Comparison of ENCODE assay signal across 11 cellular contexts in genomic region chr19:45047188-45047797, GRCh38. TPM values are rescaled to one million over a fixed set of nuclear protein-coding genes. Genes with fewer than 3 reads are reported as not detected.
DNase-seq lines count a peak whose midpoint lies in the region; ATAC-seq and TF ChIP-seq lines count a peak whose summit lies in the region.
"Had no signal": no experiment of that assay in that cellular context is flagged by ENCODE, and none has a peak within 500 bp of the region (broad histone marks: within the 10 kb centered on the region; RNA-seq: fewer than 3 reads in every experiment).

No MANE protein-coding gene starts in this region.

- TF ChIP-seq CTCF in GM13977 (IDR thresholded peaks at IDR 0.05; ENCODE audit: extremely low read depth, insufficient read depth, missing control alignments) (peak; percentile 17), mesothelial cell of epicardium (IDR thresholded peaks at IDR 0.05; ENCODE audit: unreplicated experiment) (no peak)

- H3K9me3 ChIP-seq in MG63 = no peaks in the 10 kb centered on the region

- H3K27ac Mint-ChIP-seq in T-cell (peak overlapping the region; percentile 77 to 82), mesothelial cell of epicardium (peak overlapping the region; percentile 75)

- H3K9me3 Mint-ChIP-seq in T-cell (no peaks in the 10 kb centered on the region), mesothelial cell of epicardium (no peaks in the 10 kb centered on the region)
- H3K9me3 Mint-ChIP-seq: brain, neural crest cell had no signal

- H3K36me3 Mint-ChIP-seq in T-cell (peaks cover 17% of the 10 kb centered on the region), mesothelial cell of epicardium (peaks cover 10% of the 10 kb centered on the region)

- H3K4me3 Mint-ChIP-seq in T-cell = peak overlapping the region in 2 of 3 donors; percentile 7 to 21
- H3K4me3 Mint-ChIP-seq in mesothelial cell of epicardium = no peak overlapping the region
- H3K4me3 Mint-ChIP-seq: brain, neural crest cell had no signal

- H3K27me3 Mint-ChIP-seq in T-cell (no peaks in the 10 kb centered on the region), mesothelial cell of epicardium (ENCODE audit: low read depth) (no peaks in the 10 kb centered on the region)
- H3K27me3 Mint-ChIP-seq: brain had no signal

- CTCF ChIA-PET in T-cell (lab: Charles Lee) = no interaction called here

- in situ Hi-C loops in GM13977 (cut with MboI; ENCODE audit: low pct_unique_long_range_greater_than_20kb, low sequenced_read_pairs, unreplicated experiment) = no loop called here

- ATAC-seq in HG03064 (IDR thresholded peaks at IDR 0.05; ENCODE audit: low read depth, unreplicated experiment) (peak; percentile 60), T-cell (replicated peaks in 1 of 4) (peak in 1 of 4 experiments; percentile 61)

- H3K36me3 ChIP-seq in MG63 = peaks cover 71% of the 10 kb centered on the region

- H3K4me1 Mint-ChIP-seq in T-cell (peaks cover 43 to 48% (median 46%) of the 10 kb centered on the region in 3 donors), mesothelial cell of epicardium (no peaks in the 10 kb centered on the region)

- no peak overlapping the region for H3K4me3 ChIP-seq in MG63

- POLR2A ChIA-PET in T-cell (lab: Charles Lee) = interaction anchor here (0.6 to 0.8 kb wide), 2 partner anchors 12 to 326 kb away, joined by 3 read pairs; no protein-coding TSS in a partner anchor

- no peaks in the 10 kb centered on the region for H3K27me3 ChIP-seq in MG63

- DNase-seq in GM13977 (ENCODE audit: low spot score) (peak; percentile 70), T-cell (no peak), mesothelial cell of epicardium (ENCODE audit: low spot score in 2 of 2, unreplicated experiment in 2 of 2) (no peak), activated gamma-delta T cell (lab: John Stamatoyannopoulos, UW) (no peak), T1000 (lab: John Stamatoyannopoulos, UW) (no peak), MG63 (no peak)
- no peak for DNase-seq in activated CD8-positive, alpha-beta memory T cell treated with anti-CD3 and anti-CD28 coated beads for 24 hours
- DNase-seq: NCI-H1436 treated with DMSO at 0.1 percent for 48 hours had no signal

RNA-seq across cellular contexts. Expression of gene CLASRP, which starts 8.4 kb away (rescaled TPM):
- total RNA-seq in T-cell (100 to 1,000 TPM; 141 to 153 (median 149) TPM), mesothelial cell of epicardium (132 to 133 TPM (median 133 TPM) in 3 replicates)
- total RNA-seq in MG63 (2014; rRNA removed; shearing (Covaris generic); ENCODE audit: low replicate concordance) = 22.7 and 25.1 TPM in 2 replicates

RNA-seq across cellular contexts. Expression of gene ZNF296, which starts 29.0 kb away (rescaled TPM):
- total RNA-seq in T-cell (1 to 10 TPM; 1.4 to 4.3 (median 3.5) TPM), mesothelial cell of epicardium (0.99 to 1.1 TPM (median 1.1 TPM) in 3 replicates)
- total RNA-seq in MG63 (2014; rRNA removed; shearing (Covaris generic); ENCODE audit: low replicate concordance) = not detected in 2 replicates

RNA-seq across cellular contexts. Expression of gene GEMIN7, which starts 31.8 kb away (rescaled TPM):
- total RNA-seq in T-cell (10 to 100 TPM in 4 of 5 donors, 1 to 10 TPM in 1; 4.0 to 23.1 (median 22.7) TPM), mesothelial cell of epicardium (24.2 to 27.5 TPM (median 24.4 TPM) in 3 replicates)
- total RNA-seq in MG63 (2014; rRNA removed; shearing (Covaris generic); ENCODE audit: low replicate concordance) = 28.2 and 73.6 TPM in 2 replicates

RNA-seq across cellular contexts. Expression of gene PPP1R37, which starts 45.7 kb away (rescaled TPM):
- total RNA-seq in T-cell (10 to 100 TPM; 17.2 to 35.2 (median 30.4) TPM), mesothelial cell of epicardium (36.2 to 40.7 TPM (median 38.9 TPM) in 3 replicates)
- 18.1 and 33.1 TPM in 2 replicates for total RNA-seq in MG63 (2014; rRNA removed; shearing (Covaris generic); ENCODE audit: low replicate concordance)

RNA-seq across cellular contexts. Expression of gene RELB, which starts 46.0 kb away (rescaled TPM):
- 10 to 100 TPM; 29.4 to 65.5 (median 40.4) TPM for total RNA-seq in T-cell
- total RNA-seq in mesothelial cell of epicardium = 18.5 to 20.8 TPM (median 18.7 TPM) in 3 replicates
- total RNA-seq in MG63 (2014; rRNA removed; shearing (Covaris generic); ENCODE audit: low replicate concordance) = 8.5 and 16.8 TPM in 2 replicates
